30 cellular contexts compared by ENCODE assay signal in genomic region chr12:18942669-18943068, GRCh38.
"Had no signal": no experiment of that assay in that cellular context is flagged by ENCODE, and none has a peak within 500 bp of the region (broad histone marks: within the 10 kb centered on the region; RNA-seq: fewer than 3 reads in every experiment).

No MANE protein-coding gene starts in this region.

- H3K36me3 ChIP-seq: brain microvascular endothelial cell, esophagus muscularis mucosa, gastrocnemius medialis, heart left ventricle, WERI-Rb-1 had no signal

- DNase-seq: activated B cell treated with CpG ODN at 0.5 μM for 24 hours; activated CD4-positive, alpha-beta T cell treated with anti-CD3 and anti-CD28 coated beads for 48 hours; activated CD4-positive, alpha-beta T cell treated with anti-CD3 and anti-CD28 coated beads, Interleukin-2, amount 50 U/mL, for 1 hour; activated CD4-positive, alpha-beta T cell treated with anti-CD3 and anti-CD28 coated beads, Interleukin-2, amount 50 U/mL, for 48 hours; activated CD8-positive, alpha-beta memory T cell treated with anti-CD3 and anti-CD28 coated beads for 24 hours; activated CD8-positive, alpha-beta T cell treated with anti-CD3 and anti-CD28 coated beads for 36 hours; activated effector memory CD4-positive, alpha-beta T cell treated with Interleukin-2 at 50 U/mL for 16 hours; activated gamma-delta T cell treated with Interleukin-2 at 50 U/mL for 16 hours; activated naive CD4-positive, alpha-beta T cell treated with anti-CD3 and anti-CD28 coated beads, Interleukin-2, amount 50 U/mL, for 16 hours; activated naive CD4-positive, alpha-beta T cell treated with Interleukin-2 at 50 U/mL for 16 hours; activated T-cell treated with anti-CD3 and anti-CD28 coated beads, Interleukin-2, amount 50 U/mL, for 4 hours; amniotic stem cell; anterior cingulate cortex; brain microvascular endothelial cell; dorsolateral prefrontal cortex; effector memory CD8-positive, alpha-beta T cell; erythroblast; foreskin keratinocyte; gastrocnemius medialis; glutamatergic neuron; heart left ventricle; T-helper 17 cell; T1000; WERI-Rb-1 had no signal

- ATAC-seq: activated CD4-positive, CD25-positive, alpha-beta regulatory T cell treated with anti-CD3 and anti-CD28 coated beads, Interleukin-2, amount 50 U/mL, for 24 hours; activated CD8-positive, alpha-beta T cell treated with anti-CD3 and anti-CD28 coated beads for 36 hours; activated T-cell treated with anti-CD3 and anti-CD28 coated beads, Interleukin-2, amount 50 U/mL, for 4 hours; activated T-helper 17 cell treated with anti-CD3 and anti-CD28 coated beads, Interleukin-2, amount 50 U/mL, for 72 hours; effector memory CD8-positive, alpha-beta T cell; foreskin keratinocyte; gastrocnemius medialis; heart left ventricle; T-helper 17 cell had no signal

- H3K9me3 ChIP-seq: esophagus muscularis mucosa, gastrocnemius medialis, heart left ventricle had no signal

- H3K27ac ChIP-seq: brain microvascular endothelial cell, coronary artery, dorsolateral prefrontal cortex, esophagus muscularis mucosa, foreskin keratinocyte, gastrocnemius medialis, heart left ventricle, WERI-Rb-1 had no signal

- H3K4me3 ChIP-seq: coronary artery, dorsolateral prefrontal cortex, esophagus muscularis mucosa, gastrocnemius medialis, heart left ventricle had no signal

- H3K4me1 ChIP-seq: esophagus muscularis mucosa, foreskin keratinocyte, gastrocnemius medialis, heart left ventricle had no signal

- FAIRE-seq: astrocyte, bronchial epithelial cell had no signal

- H3K27me3 ChIP-seq: brain microvascular endothelial cell, dorsolateral prefrontal cortex, esophagus muscularis mucosa, foreskin keratinocyte, gastrocnemius medialis, heart left ventricle had no signal
